ENCODE assay signal across 26 cellular contexts in genomic region chr6:143375022-143375585, GRCh38.
"Had no signal": no experiment of that assay in that cellular context is flagged by ENCODE, and none has a peak within 500 bp of the region (broad histone marks: within the 10 kb centered on the region; RNA-seq: fewer than 3 reads in every experiment).

No MANE protein-coding gene starts in this region.

- H3K4me2 ChIP-seq: hepatocyte had no signal

- H3K4me3 ChIP-seq: gastroesophageal sphincter, heart left ventricle, hepatocyte, mucosa of descending colon, prostate gland, right atrium auricular region, sigmoid colon, thoracic aorta, tibial nerve, upper lobe of left lung had no signal

- ATAC-seq: esophagus mucosa; gastroesophageal sphincter; heart left ventricle; left lobe of liver; mucosa of descending colon; natural killer cell treated with Interleukin-12 subunit alpha and Interleukin-12 subunit beta and Interleukin-15 and Interleukin-18, amount 100 ng/mL, for 72 hours; stimulated activated memory B cell treated with anti-CD40 and anti-IgM and Interleukin-4, amounts not matched to agents 10 μg/mL and 1 μg/mL and 100 μg/mL, for 72 hours had no signal

- H3K9me3 ChIP-seq: gastroesophageal sphincter, heart left ventricle, mucosa of descending colon, prostate gland, right atrium auricular region, thoracic aorta, tibial nerve, upper lobe of left lung had no signal

- H3K36me3 ChIP-seq: gastroesophageal sphincter, heart left ventricle, prostate gland, right atrium auricular region, sigmoid colon, thoracic aorta, tibial nerve, upper lobe of left lung had no signal

- DNase-seq: effector CD8-positive, alpha-beta T cell; endodermal cell; foreskin fibroblast; heart left ventricle; kidney; mesenchymal stem cell; mucosa of descending colon; naive B cell; sigmoid colon; stimulated activated CD4-positive, alpha-beta T cell treated with anti-CD3 and anti-CD28 coated beads, Interleukin-2, amount 100 ng/mL, for 24 hours; stimulated activated CD4-positive, alpha-beta T cell treated with anti-CD3 and anti-CD28 coated beads, Interleukin-4, amount 100 ng/mL, for 4 hours; upper lobe of left lung had no signal

- H2AFZ ChIP-seq: hepatocyte, parathyroid adenoma had no signal

- FAIRE-seq: colon, kidney, urothelium cell line had no signal

- H3K27ac ChIP-seq: epithelial cell of prostate, gastroesophageal sphincter, heart left ventricle, hepatocyte, parathyroid adenoma, prostate gland, right atrium auricular region, sigmoid colon, thoracic aorta, tibial nerve, upper lobe of left lung had no signal

- H3K9ac ChIP-seq: parathyroid adenoma had no signal

- H3K27me3 ChIP-seq: gastroesophageal sphincter, heart left ventricle, hepatocyte, right atrium auricular region, sigmoid colon, tibial nerve, upper lobe of left lung had no signal

- H3K79me2 ChIP-seq: hepatocyte, parathyroid adenoma had no signal

- H3K4me1 ChIP-seq: gastroesophageal sphincter, heart left ventricle, parathyroid adenoma, prostate gland, right atrium auricular region, sigmoid colon, tibial nerve, upper lobe of left lung had no signal
